In genomic region chr4:31918891-31919290, GRCh38 we compare ENCODE assay signal across 27 cellular contexts.
DNase-seq lines count a peak whose midpoint lies in the region; ATAC-seq, FAIRE-seq and TF ChIP-seq lines count a peak whose summit lies in the region.
"Had no signal": no experiment of that assay in that cellular context is flagged by ENCODE, and none has a peak within 500 bp of the region (broad histone marks: within the 10 kb centered on the region; RNA-seq: fewer than 3 reads in every experiment).

No MANE protein-coding gene starts in this region.

- H3K36me3 Mint-ChIP-seq in naive thymus-derived CD4-positive, alpha-beta T cell, result peaks cover 0 to 7% (median 0%) of the 10 kb centered on the region in 5 donors
- H3K36me3 Mint-ChIP-seq: activated naive CD4-positive, alpha-beta T cell treated with anti-CD3 and anti-CD28 coated beads, Interleukin-2, amount 10 ng/mL, durations not matched to agents 7 days and 5 days; mesothelial cell of epicardium had no signal

- H3K4me1 ChIP-seq in naive thymus-derived CD4-positive, alpha-beta T cell (ENCODE audit: control insufficient read depth in 2 of 2, insufficient read depth in 2 of 2, low read length in 2 of 2), result no peaks in the 10 kb centered on the region
- H3K4me1 ChIP-seq: esophagus muscularis mucosa, parathyroid adenoma had no signal

- no peaks in the 10 kb centered on the region for H3K27me3 ChIP-seq in naive thymus-derived CD4-positive, alpha-beta T cell (ENCODE audit: control insufficient read depth in 2 of 2, insufficient read depth in 2 of 2, low read length in 2 of 2)
- H3K27me3 ChIP-seq: esophagus muscularis mucosa had no signal

- no peak for FAIRE-seq in D721Med (lab: Jason Lieb, UNC)
- FAIRE-seq: K562 had no signal

- DNase-seq in AG10803 (ENCODE audit: low read depth) (peak; percentile 30), MV-4-11 (lab: John Stamatoyannopoulos, UW) (peak; percentile 99), SKM-1 (lab: John Stamatoyannopoulos, UW; ENCODE audit: unreplicated experiment) (peak; percentile 6), fibroblast of pulmonary artery (ENCODE audit: low read depth) (peak; percentile 57), D721Med (ENCODE audit: insufficient read length, low spot score) (no peak)
- DNase-seq in naive thymus-derived CD4-positive, alpha-beta T cell, result no peak
- DNase-seq in NK-92 treated with Interleukin-12 subunit alpha and Interleukin-12 subunit beta, amount 100 ng/mL, for 24 hours (lab: John Stamatoyannopoulos, UW), result no peak
- DNase-seq: activated CD4-positive, CD25-positive, alpha-beta regulatory T cell; activated CD8-positive, alpha-beta T cell treated with anti-CD3 and anti-CD28 coated beads for 36 hours; activated naive CD4-positive, alpha-beta T cell treated with anti-CD3 and anti-CD28 coated beads, Interleukin-2, amount 10 ng/mL, durations not matched to agents 7 days and 5 days; activated T-cell treated with anti-CD3 and anti-CD28 coated beads, Interleukin-2, amount 50 U/mL, for 1 hour; aorta; DMS153; effector memory CD4-positive, alpha-beta T cell; GF-D8; glutamatergic neuron; NCI-H524 treated with DMSO at 0.1 percent for 48 hours; nephron progenitor cell; SHP77 treated with DMSO at 0.1 percent for 48 hours had no signal

- ATAC-seq in HG03045 (IDR thresholded peaks at IDR 0.05; ENCODE audit: unreplicated experiment), result no peak
- ATAC-seq in naive thymus-derived CD4-positive, alpha-beta T cell, result no peak
- ATAC-seq: activated CD8-positive, alpha-beta T cell treated with anti-CD3 and anti-CD28 coated beads for 36 hours; GM23338; K562; left lobe of liver; sciatic nerve had no signal

- no peaks in the 10 kb centered on the region for H3K36me3 ChIP-seq in naive thymus-derived CD4-positive, alpha-beta T cell (ENCODE audit: control insufficient read depth in 2 of 3, insufficient read depth in 3 of 3, low read length in 3 of 3)
- H3K36me3 ChIP-seq: esophagus muscularis mucosa had no signal

- no peaks in the 10 kb centered on the region for H3K4me1 Mint-ChIP-seq in naive thymus-derived CD4-positive, alpha-beta T cell
- H3K4me1 Mint-ChIP-seq: activated naive CD4-positive, alpha-beta T cell treated with anti-CD3 and anti-CD28 coated beads, Interleukin-2, amount 10 ng/mL, durations not matched to agents 7 days and 5 days; GM23338; mesothelial cell of epicardium; nephron progenitor cell had no signal

- no peak overlapping the region for H3K4me3 ChIP-seq in AG10803 (ENCODE audit: low read length)
- H3K4me3 ChIP-seq in fibroblast of pulmonary artery (replicated peaks; ENCODE audit: low read depth, low read length), result no peak overlapping the region
- no peak overlapping the region for H3K4me3 ChIP-seq in naive thymus-derived CD4-positive, alpha-beta T cell (ENCODE audit: low read length)
- H3K4me3 ChIP-seq: esophagus muscularis mucosa, GM23338, K562 had no signal

- H3K9me3 Mint-ChIP-seq in naive thymus-derived CD4-positive, alpha-beta T cell, result peaks cover 0 to 35% (median 11%) of the 10 kb centered on the region in 11 donors

- no peaks in the 10 kb centered on the region for H3K27me3 Mint-ChIP-seq in naive thymus-derived CD4-positive, alpha-beta T cell
- H3K27me3 Mint-ChIP-seq: activated CD8-positive, alpha-beta T cell treated with anti-CD3 and anti-CD28 coated beads for 36 hours; activated naive CD4-positive, alpha-beta T cell treated with anti-CD3 and anti-CD28 coated beads, Interleukin-2, amount 10 ng/mL, durations not matched to agents 7 days and 5 days had no signal

- POLR2A ChIA-PET in naive thymus-derived CD4-positive, alpha-beta T cell (lab: Charles Lee), result no interaction called here

- H3K9me3 ChIP-seq in naive thymus-derived CD4-positive, alpha-beta T cell (ENCODE audit: control insufficient read depth in 2 of 3, low read length in 3 of 3), result no peaks in the 10 kb centered on the region
- H3K9me3 ChIP-seq: esophagus muscularis mucosa had no signal

- CTCF ChIA-PET in naive thymus-derived CD4-positive, alpha-beta T cell (lab: Charles Lee), result no interaction called here

- H3K4me3 Mint-ChIP-seq in naive thymus-derived CD4-positive, alpha-beta T cell, result no peak overlapping the region
- H3K4me3 Mint-ChIP-seq: activated CD8-positive, alpha-beta T cell treated with anti-CD3 and anti-CD28 coated beads for 36 hours; activated naive CD4-positive, alpha-beta T cell treated with anti-CD3 and anti-CD28 coated beads, Interleukin-2, amount 10 ng/mL, durations not matched to agents 7 days and 5 days; GM23338; mesothelial cell of epicardium; nephron progenitor cell had no signal

- no peak for TF ChIP-seq CTCF in AG10803 (conservative IDR thresholded peaks at IDR 0.05; ENCODE audit: low read length)
- TF ChIP-seq CTCF in fibroblast of pulmonary artery (IDR thresholded peaks at IDR 0.05; ENCODE audit: low read length, missing control alignments), result no peak
- no peak for TF ChIP-seq CTCF in D721Med (IDR thresholded peaks at IDR 0.05; ENCODE audit: insufficient read depth, missing control alignments)

- intact Hi-C loops in naive thymus-derived CD4-positive, alpha-beta T cell (cut with micrococcal nuclease), result no loop called here

- no peak overlapping the region for H3K27ac ChIP-seq in naive thymus-derived CD4-positive, alpha-beta T cell (ENCODE audit: low read depth, low read length)
- H3K27ac ChIP-seq: esophagus muscularis mucosa, parathyroid adenoma had no signal

- H3K27ac Mint-ChIP-seq in naive thymus-derived CD4-positive, alpha-beta T cell, result no peak overlapping the region
- H3K27ac Mint-ChIP-seq: activated CD8-positive, alpha-beta T cell treated with anti-CD3 and anti-CD28 coated beads for 36 hours; activated naive CD4-positive, alpha-beta T cell treated with anti-CD3 and anti-CD28 coated beads, Interleukin-2, amount 10 ng/mL, durations not matched to agents 7 days and 5 days; GM23338; mesothelial cell of epicardium; nephron progenitor cell had no signal

Comparison
In these comparisons a context has a peak if more than half of its experiments do, and no peak if none do; other contexts are left out.
1. DNase-seq: peak in AG10803 (single experiment), MV-4-11 (single experiment), SKM-1 (single experiment) and fibroblast of pulmonary artery (single experiment); none in naive thymus-derived CD4-positive, alpha-beta T cell (0 of 9), D721Med (single experiment) and NK-92 treated with Interleukin-12 subunit alpha and Interleukin-12 subunit beta, amount 100 ng/mL, for 24 hours (single experiment).